Comparison of ENCODE assay signal across 1 cellular context in genomic region chr6:30647802-30648460, GRCh38.
TF ChIP-seq lines count a peak whose summit lies in the region.

No MANE protein-coding gene starts in this region.

TF ChIP-seq in HepG2, 621 proteins besides CTCF, POLR2A, EP300 and RAD21 (continued from another document and continues in another):
- TF ChIP-seq HMGXB3 (CRISPR knock-in tag; IDR thresholded peaks at IDR 0.05; ENCODE audit: borderline replicate concordance), result 0 out of 2 replicates have a peak, but pooled peaks have one; percentile 8
- no peak for TF ChIP-seq ATF1 (CRISPR knock-in tag; IDR thresholded peaks at IDR 0.05)
- TF ChIP-seq, protein P1, sequence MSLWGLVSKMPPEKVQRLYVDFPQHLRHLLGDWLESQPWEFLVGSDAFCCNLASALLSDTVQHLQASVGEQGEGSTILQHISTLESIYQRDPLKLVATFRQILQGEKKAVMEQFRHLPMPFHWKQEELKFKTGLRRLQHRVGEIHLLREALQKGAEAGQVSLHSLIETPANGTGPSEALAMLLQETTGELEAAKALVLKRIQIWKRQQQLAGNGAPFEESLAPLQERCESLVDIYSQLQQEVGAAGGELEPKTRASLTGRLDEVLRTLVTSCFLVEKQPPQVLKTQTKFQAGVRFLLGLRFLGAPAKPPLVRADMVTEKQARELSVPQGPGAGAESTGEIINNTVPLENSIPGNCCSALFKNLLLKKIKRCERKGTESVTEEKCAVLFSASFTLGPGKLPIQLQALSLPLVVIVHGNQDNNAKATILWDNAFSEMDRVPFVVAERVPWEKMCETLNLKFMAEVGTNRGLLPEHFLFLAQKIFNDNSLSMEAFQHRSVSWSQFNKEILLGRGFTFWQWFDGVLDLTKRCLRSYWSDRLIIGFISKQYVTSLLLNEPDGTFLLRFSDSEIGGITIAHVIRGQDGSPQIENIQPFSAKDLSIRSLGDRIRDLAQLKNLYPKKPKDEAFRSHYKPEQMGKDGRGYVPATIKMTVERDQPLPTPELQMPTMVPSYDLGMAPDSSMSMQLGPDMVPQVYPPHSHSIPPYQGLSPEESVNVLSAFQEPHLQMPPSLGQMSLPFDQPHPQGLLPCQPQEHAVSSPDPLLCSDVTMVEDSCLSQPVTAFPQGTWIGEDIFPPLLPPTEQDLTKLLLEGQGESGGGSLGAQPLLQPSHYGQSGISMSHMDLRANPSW (CRISPR knock-in tag; IDR thresholded peaks at IDR 0.05; ENCODE audit: borderline replicate concordance), result 0 out of 2 replicates have a peak, but pooled peaks have one; percentile 5
- TF ChIP-seq YY1 (IDR thresholded peaks at IDR 0.05; ENCODE audit: insufficient read depth, insufficient replicate concordance, low read depth, low read length), result peak; percentile 78
- no peak for TF ChIP-seq ZNF282 (IDR thresholded peaks at IDR 0.05; ENCODE audit: partially characterized antibody)
- TF ChIP-seq FOXO4 (CRISPR knock-in tag; conservative IDR thresholded peaks at IDR 0.05), result peak; percentile 67
- TF ChIP-seq, protein P2, sequence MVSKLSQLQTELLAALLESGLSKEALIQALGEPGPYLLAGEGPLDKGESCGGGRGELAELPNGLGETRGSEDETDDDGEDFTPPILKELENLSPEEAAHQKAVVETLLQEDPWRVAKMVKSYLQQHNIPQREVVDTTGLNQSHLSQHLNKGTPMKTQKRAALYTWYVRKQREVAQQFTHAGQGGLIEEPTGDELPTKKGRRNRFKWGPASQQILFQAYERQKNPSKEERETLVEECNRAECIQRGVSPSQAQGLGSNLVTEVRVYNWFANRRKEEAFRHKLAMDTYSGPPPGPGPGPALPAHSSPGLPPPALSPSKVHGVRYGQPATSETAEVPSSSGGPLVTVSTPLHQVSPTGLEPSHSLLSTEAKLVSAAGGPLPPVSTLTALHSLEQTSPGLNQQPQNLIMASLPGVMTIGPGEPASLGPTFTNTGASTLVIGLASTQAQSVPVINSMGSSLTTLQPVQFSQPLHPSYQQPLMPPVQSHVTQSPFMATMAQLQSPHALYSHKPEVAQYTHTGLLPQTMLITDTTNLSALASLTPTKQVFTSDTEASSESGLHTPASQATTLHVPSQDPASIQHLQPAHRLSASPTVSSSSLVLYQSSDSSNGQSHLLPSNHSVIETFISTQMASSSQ (IDR thresholded peaks at IDR 0.05; ENCODE audit: low read depth), result no peak
- TF ChIP-seq, protein P2 (CRISPR knock-in tag; IDR thresholded peaks at IDR 0.05; ENCODE audit: borderline replicate concordance), result no peak
- TF ChIP-seq PTBP1 (IDR thresholded peaks at IDR 0.05; ENCODE audit: low read depth, low read length, poor library complexity, severe bottlenecking), result peak; percentile 32
- no peak for TF ChIP-seq CCAR2 (optimal IDR thresholded peaks at IDR 0.05; ENCODE audit: low read depth, low read length)
- peak; percentile 4; the same call in 1 of the 2 replicates for TF ChIP-seq ZNF547 (CRISPR knock-in tag; IDR thresholded peaks at IDR 0.05)
- no peak for TF ChIP-seq ZNF3 (CRISPR knock-in tag; IDR thresholded peaks at IDR 0.05)
- 0 out of 2 replicates have a peak, but pooled peaks have one; percentile 14 for TF ChIP-seq RCOR2 (CRISPR knock-in tag; IDR thresholded peaks at IDR 0.05)
- 0 out of 2 replicates have a peak, but pooled peaks have one; percentile 5 for TF ChIP-seq ZMAT5 (CRISPR knock-in tag; IDR thresholded peaks at IDR 0.05; ENCODE audit: borderline replicate concordance, low read depth)
- TF ChIP-seq ONECUT2 (CRISPR knock-in tag; IDR thresholded peaks at IDR 0.05), result peak; percentile 8; the same call in 1 of the 2 replicates
- 0 out of 2 replicates have a peak, but pooled peaks have one; percentile 9 for TF ChIP-seq ZNF614 (CRISPR knock-in tag; IDR thresholded peaks at IDR 0.05; ENCODE audit: borderline replicate concordance)
- TF ChIP-seq ZNF17 (CRISPR knock-in tag; IDR thresholded peaks at IDR 0.05), result no peak
- TF ChIP-seq PATZ1 (CRISPR knock-in tag; IDR thresholded peaks at IDR 0.05), result 0 out of 2 replicates have a peak, but pooled peaks have one; percentile 2
- TF ChIP-seq KDM5A (IDR thresholded peaks at IDR 0.05; ENCODE audit: borderline replicate concordance, low read length), result 0 out of 2 replicates have a peak, but pooled peaks have one; percentile 45
- TF ChIP-seq NRL (CRISPR knock-in tag; IDR thresholded peaks at IDR 0.05; ENCODE audit: borderline replicate concordance), result 0 out of 2 replicates have a peak, but pooled peaks have one; percentile 8
- 0 out of 2 replicates have a peak, but pooled peaks have one; percentile 8 for TF ChIP-seq KAT8 (CRISPR knock-in tag; IDR thresholded peaks at IDR 0.05)
- TF ChIP-seq, protein P3, sequence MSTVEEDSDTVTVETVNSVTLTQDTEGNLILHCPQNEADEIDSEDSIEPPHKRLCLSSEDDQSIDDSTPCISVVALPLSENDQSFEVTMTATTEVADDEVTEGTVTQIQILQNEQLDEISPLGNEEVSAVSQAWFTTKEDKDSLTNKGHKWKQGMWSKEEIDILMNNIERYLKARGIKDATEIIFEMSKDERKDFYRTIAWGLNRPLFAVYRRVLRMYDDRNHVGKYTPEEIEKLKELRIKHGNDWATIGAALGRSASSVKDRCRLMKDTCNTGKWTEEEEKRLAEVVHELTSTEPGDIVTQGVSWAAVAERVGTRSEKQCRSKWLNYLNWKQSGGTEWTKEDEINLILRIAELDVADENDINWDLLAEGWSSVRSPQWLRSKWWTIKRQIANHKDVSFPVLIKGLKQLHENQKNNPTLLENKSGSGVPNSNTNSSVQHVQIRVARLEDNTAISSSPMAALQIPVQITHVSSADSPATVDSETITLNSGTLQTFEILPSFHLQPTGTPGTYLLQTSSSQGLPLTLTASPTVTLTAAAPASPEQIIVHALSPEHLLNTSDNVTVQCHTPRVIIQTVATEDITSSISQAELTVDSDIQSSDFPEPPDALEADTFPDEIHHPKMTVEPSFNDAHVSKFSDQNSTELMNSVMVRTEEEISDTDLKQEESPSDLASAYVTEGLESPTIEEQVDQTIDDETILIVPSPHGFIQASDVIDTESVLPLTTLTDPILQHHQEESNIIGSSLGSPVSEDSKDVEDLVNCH (CRISPR knock-in tag; IDR thresholded peaks at IDR 0.05), result no peak
- no peak for TF ChIP-seq ZNF30 (CRISPR knock-in tag; IDR thresholded peaks at IDR 0.05)
- TF ChIP-seq, protein P4, sequence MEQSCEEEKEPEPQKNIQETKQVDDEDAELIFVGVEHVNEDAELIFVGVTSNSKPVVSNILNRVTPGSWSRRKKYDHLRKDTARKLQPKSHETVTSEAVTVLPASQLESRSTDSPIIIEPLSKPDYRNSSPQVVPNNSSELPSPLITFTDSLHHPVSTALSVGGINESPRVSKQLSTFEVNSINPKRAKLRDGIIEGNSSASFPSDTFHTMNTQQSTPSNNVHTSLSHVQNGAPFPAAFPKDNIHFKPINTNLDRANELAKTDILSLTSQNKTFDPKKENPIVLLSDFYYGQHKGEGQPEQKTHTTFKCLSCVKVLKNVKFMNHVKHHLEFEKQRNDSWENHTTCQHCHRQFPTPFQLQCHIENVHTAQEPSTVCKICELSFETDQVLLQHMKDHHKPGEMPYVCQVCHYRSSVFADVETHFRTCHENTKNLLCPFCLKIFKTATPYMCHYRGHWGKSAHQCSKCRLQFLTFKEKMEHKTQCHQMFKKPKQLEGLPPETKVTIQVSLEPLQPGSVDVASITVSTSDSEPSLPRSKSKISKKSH (CRISPR knock-in tag; IDR thresholded peaks at IDR 0.05; ENCODE audit: borderline replicate concordance), result no peak
- 0 out of 2 replicates have a peak, but pooled peaks have one; percentile 18 for TF ChIP-seq ZNF674 (CRISPR knock-in tag; IDR thresholded peaks at IDR 0.05; ENCODE audit: low read depth)
- TF ChIP-seq NCOA1 (CRISPR knock-in tag; IDR thresholded peaks at IDR 0.05), result peak; percentile 81; the same call in 1 of the 2 replicates
- 0 out of 2 replicates have a peak, but pooled peaks have one; percentile 1 for TF ChIP-seq TP53 (CRISPR knock-in tag; conservative IDR thresholded peaks at IDR 0.05)
- 0 out of 2 replicates have a peak, but pooled peaks have one; percentile 22 for TF ChIP-seq BRD4 (CRISPR knock-in tag; IDR thresholded peaks at IDR 0.05)
- TF ChIP-seq ZNF138 (CRISPR knock-in tag; IDR thresholded peaks at IDR 0.05; ENCODE audit: low read depth), result 0 out of 2 replicates have a peak, but pooled peaks have one; percentile 16
- TF ChIP-seq PAX8 (CRISPR knock-in tag; IDR thresholded peaks at IDR 0.05; ENCODE audit: borderline replicate concordance), result peak; percentile 7; the same call in 1 of the 2 replicates
- TF ChIP-seq THYN1 (CRISPR knock-in tag; IDR thresholded peaks at IDR 0.05; ENCODE audit: borderline replicate concordance, low read depth), result no peak
- no peak; the same call in 1 of the 2 replicates for TF ChIP-seq ZBTB21 (CRISPR knock-in tag; IDR thresholded peaks at IDR 0.05)
- TF ChIP-seq, protein P5, sequence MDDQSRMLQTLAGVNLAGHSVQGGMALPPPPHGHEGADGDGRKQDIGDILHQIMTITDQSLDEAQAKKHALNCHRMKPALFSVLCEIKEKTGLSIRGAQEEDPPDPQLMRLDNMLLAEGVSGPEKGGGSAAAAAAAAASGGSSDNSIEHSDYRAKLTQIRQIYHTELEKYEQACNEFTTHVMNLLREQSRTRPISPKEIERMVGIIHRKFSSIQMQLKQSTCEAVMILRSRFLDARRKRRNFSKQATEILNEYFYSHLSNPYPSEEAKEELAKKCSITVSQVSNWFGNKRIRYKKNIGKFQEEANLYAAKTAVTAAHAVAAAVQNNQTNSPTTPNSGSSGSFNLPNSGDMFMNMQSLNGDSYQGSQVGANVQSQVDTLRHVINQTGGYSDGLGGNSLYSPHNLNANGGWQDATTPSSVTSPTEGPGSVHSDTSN (CRISPR knock-in tag; IDR thresholded peaks at IDR 0.05; ENCODE audit: borderline replicate concordance), result peak; percentile 20; the same call in 1 of the 2 replicates
- TF ChIP-seq SMYD3 (CRISPR knock-in tag; IDR thresholded peaks at IDR 0.05), result peak; percentile 67; the same call in 1 of the 2 replicates
- TF ChIP-seq ZBTB38 (CRISPR knock-in tag; IDR thresholded peaks at IDR 0.05), result 0 out of 2 replicates have a peak, but pooled peaks have one; percentile 8
- no peak for TF ChIP-seq PHF8 (CRISPR knock-in tag; IDR thresholded peaks at IDR 0.05)
- TF ChIP-seq SPEN (CRISPR knock-in tag; IDR thresholded peaks at IDR 0.05; ENCODE audit: low read depth), result no peak
- peak; percentile 18; the same call in 1 of the 2 replicates for TF ChIP-seq SIX1 (CRISPR knock-in tag; IDR thresholded peaks at IDR 0.05; ENCODE audit: borderline replicate concordance)
